1 cellular context compared by ENCODE assay signal in the genomic region with DNA sequence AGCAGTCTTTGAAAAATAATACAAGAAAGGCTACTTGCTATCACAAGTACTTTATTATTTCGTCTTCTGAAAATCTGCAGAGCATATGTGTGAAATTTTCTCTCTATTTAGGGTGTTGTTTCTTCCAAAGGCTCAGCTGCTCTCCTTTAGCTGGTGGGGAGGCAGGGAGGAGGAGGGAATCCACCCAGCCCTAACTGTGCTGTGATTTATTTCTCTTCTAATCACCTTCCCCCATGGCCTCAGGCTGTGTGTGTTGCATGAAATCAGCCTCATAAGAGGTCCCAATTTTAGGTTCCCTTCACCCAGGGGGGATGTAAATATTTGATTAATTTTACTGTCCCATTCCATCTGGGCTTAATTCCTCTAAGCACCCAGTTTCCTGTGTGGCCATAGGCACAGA.
TF ChIP-seq lines count a peak whose summit lies in the region.

No MANE protein-coding gene starts in this region.

TF ChIP-seq in WTC11, 78 proteins besides CTCF, POLR2A, EP300 and RAD21 (continued from another document):
- TF ChIP-seq PRDM15 (CRISPR knock-in tag; IDR thresholded peaks at IDR 0.05) = no peak
